ENCODE assay signal across 9 cellular contexts in the genomic region with DNA sequence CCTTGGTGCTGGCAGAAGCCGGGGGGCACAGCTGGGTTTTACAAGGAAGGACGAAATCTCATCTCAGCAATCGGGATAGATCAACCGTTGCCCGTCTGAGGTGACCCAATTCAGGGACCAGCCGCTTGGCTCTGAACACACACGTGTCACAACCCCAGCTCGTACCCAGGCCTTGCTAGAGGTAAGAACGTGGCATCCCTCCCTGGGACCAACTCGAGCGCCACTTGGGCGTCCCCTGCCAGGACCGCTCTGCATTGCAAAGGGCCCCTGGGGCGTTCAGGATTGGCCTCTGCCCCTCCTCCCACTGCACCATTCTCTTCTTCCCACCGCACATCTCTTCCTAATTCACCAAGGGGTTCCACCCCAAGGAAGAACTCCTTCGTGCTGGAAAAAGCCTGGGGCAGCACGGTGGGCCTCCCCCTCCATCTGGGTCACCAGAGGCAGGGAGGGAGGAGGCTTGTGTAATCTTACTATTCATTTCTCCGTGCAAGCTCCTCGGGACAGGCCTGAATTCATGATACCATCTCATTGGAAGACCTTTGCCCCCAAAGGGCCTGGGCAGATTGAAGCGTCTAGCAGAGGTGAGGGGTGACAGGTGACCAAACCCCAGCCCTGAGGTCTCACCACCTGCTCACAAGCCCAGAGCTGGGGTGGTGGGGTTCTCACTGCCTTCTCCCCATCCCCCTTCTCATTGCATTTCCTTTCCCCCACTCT.
A peak's percentile ranks its signal among the peaks of the same experiment; 100 is the strongest.
DNase-seq lines count a peak whose midpoint lies in the region; ATAC-seq and TF ChIP-seq lines count a peak whose summit lies in the region.
"Had no signal": no experiment of that assay in that cellular context is flagged by ENCODE, and none has a peak within 500 bp of the region (broad histone marks: within the 10 kb centered on the region; RNA-seq: fewer than 3 reads in every experiment).

No MANE protein-coding gene starts in this region.

- DNase-seq in CD14-positive monocyte (ENCODE audit: low spot score) = no peak
- DNase-seq in PC-9 = no peak
- no peak for DNase-seq in fibroblast of the aortic adventitia (ENCODE audit: low read depth)
- no peak for DNase-seq in cerebellum (ENCODE audit: low spot score)
- DNase-seq in epidermal melanocyte (ENCODE audit: insufficient read length, low spot score) = no peak

- CTCF ChIA-PET in PC-9 (lab: Charles Lee) = interaction anchor here (0.6 to 1.3 kb wide), 10 partner anchors 11 to 1865 kb away, joined by 3 to 9 read pairs (median 3); no protein-coding TSS in a partner anchor

- POLR2A ChIA-PET in PC-9 (lab: Charles Lee; ENCODE audit: unreplicated experiment) = no interaction called here

- TF ChIP-seq CTCF in CD14-positive monocyte (IDR thresholded peaks at IDR 0.05) = no peak
- no peak for TF ChIP-seq CTCF in PC-9 (conservative IDR thresholded peaks at IDR 0.05)
- TF ChIP-seq CTCF in fibroblast of the aortic adventitia (IDR thresholded peaks at IDR 0.05; ENCODE audit: insufficient read depth, low read length) = no peak
- no peak for TF ChIP-seq CTCF in parathyroid adenoma (IDR thresholded peaks at IDR 0.05)

- no peak overlapping the region for H3K27ac ChIP-seq in PC-9
- H3K27ac ChIP-seq in parathyroid adenoma = peak overlapping the region; percentile 59

- peak overlapping the region; percentile 93 to 98 (median 95) for H3K27ac Mint-ChIP-seq in CD14-positive monocyte
- H3K27ac Mint-ChIP-seq: activated T-helper 1 cell treated with anti-CD3 and anti-CD28 coated beads, Interleukin-12 subunit alpha, Interleukin-12 subunit beta, Interleukin-2, Interleukin-4 antibody, amounts not matched to agents 30 ng/mL and 10 ng/mL and 1 ng/mL, durations not matched to agents 14 hours and 24 hours and 36 hours had no signal

- H3K27me3 ChIP-seq in PC-9 (ENCODE audit: insufficient read depth, low read depth) (no peaks in the 10 kb centered on the region), parathyroid adenoma (ENCODE audit: control insufficient read depth, insufficient read depth, low read length) (no peaks in the 10 kb centered on the region)

- no peaks in the 10 kb centered on the region for H3K9me2 ChIP-seq in PC-9 (ENCODE audit: insufficient read depth)

- H3K36me3 ChIP-seq in PC-9 (ENCODE audit: low read depth) (no peaks in the 10 kb centered on the region), parathyroid adenoma (ENCODE audit: control insufficient read depth, insufficient read depth, low read length) (no peaks in the 10 kb centered on the region)

- no peaks in the 10 kb centered on the region for H3K9me3 Mint-ChIP-seq in CD14-positive monocyte
- H3K9me3 Mint-ChIP-seq: activated T-helper 1 cell treated with anti-CD3 and anti-CD28 coated beads, Interleukin-12 subunit alpha, Interleukin-12 subunit beta, Interleukin-2, Interleukin-4 antibody, amounts not matched to agents 30 ng/mL and 10 ng/mL and 1 ng/mL, durations not matched to agents 14 hours and 24 hours and 36 hours had no signal

- H3K9me3 ChIP-seq in PC-9 (ENCODE audit: insufficient read depth, low read depth) = no peaks in the 10 kb centered on the region
- H3K9me3 ChIP-seq in parathyroid adenoma (ENCODE audit: control insufficient read depth, low read length) = no peaks in the 10 kb centered on the region

- H3K4me1 ChIP-seq in PC-9 (replicated peaks; ENCODE audit: insufficient read depth) (peaks cover 14% of the 10 kb centered on the region), parathyroid adenoma (no peaks in the 10 kb centered on the region)

- H3F3A ChIP-seq in PC-9 (ENCODE audit: insufficient read depth, low read depth) = no peaks in the 10 kb centered on the region

- peak overlapping the region; percentile 42; the same call in 1 of the 2 replicates for H3K4me2 ChIP-seq in PC-9
- H3K4me2 ChIP-seq in parathyroid adenoma (ENCODE audit: low read length) = peak overlapping the region; percentile 63

- ATAC-seq in HG03159 (IDR thresholded peaks at IDR 0.05; ENCODE audit: unreplicated experiment) (no peak), GM18867 (IDR thresholded peaks at IDR 0.05; ENCODE audit: unreplicated experiment) (no peak)

- H4K20me1 ChIP-seq in PC-9 (ENCODE audit: insufficient read depth) = no peaks in the 10 kb centered on the region

- H2AFZ ChIP-seq in PC-9 (no peak overlapping the region), parathyroid adenoma (peak overlapping the region; percentile 86)

- H3K4me1 Mint-ChIP-seq in CD14-positive monocyte = peaks cover 88% of the 10 kb centered on the region

- intact Hi-C loops in CD14-positive monocyte (cut with micrococcal nuclease) (no loop called here), PC-9 (cut with micrococcal nuclease; ENCODE audit: unreplicated experiment) (loop anchor here (10.0 kb wide), 1 partner anchor 330 kb away; no protein-coding TSS in a partner anchor)

- H3K9ac ChIP-seq in parathyroid adenoma = no peak overlapping the region

- peaks cover 0 to 11% of the 10 kb centered on the region in 2 donors for H3K36me3 Mint-ChIP-seq in CD14-positive monocyte

- H3K79me2 ChIP-seq in PC-9 (ENCODE audit: low read depth) (no peaks in the 10 kb centered on the region), parathyroid adenoma (no peaks in the 10 kb centered on the region)

- no TSS peak for BruUV-seq in PC-9 (replicated peaks; lab: Mats Ljungman, UMichigan)

- H3K4me3 ChIP-seq in PC-9 (no peak overlapping the region), fibroblast of the aortic adventitia (ENCODE audit: low read depth, low read length) (peak overlapping the region; percentile 37), parathyroid adenoma (ENCODE audit: low read depth, low read length) (peak overlapping the region; percentile 31)

- peak overlapping the region; percentile 71 to 91 for H3K4me3 Mint-ChIP-seq in CD14-positive monocyte
- H3K4me3 Mint-ChIP-seq: activated T-helper 1 cell treated with anti-CD3 and anti-CD28 coated beads, Interleukin-12 subunit alpha, Interleukin-12 subunit beta, Interleukin-2, Interleukin-4 antibody, amounts not matched to agents 30 ng/mL and 10 ng/mL and 1 ng/mL, durations not matched to agents 14 hours and 24 hours and 36 hours had no signal

- peaks cover 0 to 3% (median 0%) of the 10 kb centered on the region in 3 donors for H3K27me3 Mint-ChIP-seq in CD14-positive monocyte (ENCODE audit: low read depth in 3 of 3)
